9 cellular contexts compared by ENCODE assay signal in genomic region chr2:177184606-177185005, GRCh38.
"Had no signal": no experiment of that assay in that cellular context is flagged by ENCODE, and none has a peak within 500 bp of the region (broad histone marks: within the 10 kb centered on the region; RNA-seq: fewer than 3 reads in every experiment).

No MANE protein-coding gene starts in this region.

- DNase-seq: H9, HCEC 1CT, HFFc6, IMR-90, KG1 had no signal

- H3K4me3 ChIP-seq: GM23338, K562 had no signal

- ATAC-seq: GM23338, K562 had no signal

- H2AFZ ChIP-seq: GM23338 had no signal

- FAIRE-seq: H1, H54, K562 had no signal

- H3K4me2 ChIP-seq: GM23338 had no signal
